8 cellular contexts compared by ENCODE assay signal in the genomic region with DNA sequence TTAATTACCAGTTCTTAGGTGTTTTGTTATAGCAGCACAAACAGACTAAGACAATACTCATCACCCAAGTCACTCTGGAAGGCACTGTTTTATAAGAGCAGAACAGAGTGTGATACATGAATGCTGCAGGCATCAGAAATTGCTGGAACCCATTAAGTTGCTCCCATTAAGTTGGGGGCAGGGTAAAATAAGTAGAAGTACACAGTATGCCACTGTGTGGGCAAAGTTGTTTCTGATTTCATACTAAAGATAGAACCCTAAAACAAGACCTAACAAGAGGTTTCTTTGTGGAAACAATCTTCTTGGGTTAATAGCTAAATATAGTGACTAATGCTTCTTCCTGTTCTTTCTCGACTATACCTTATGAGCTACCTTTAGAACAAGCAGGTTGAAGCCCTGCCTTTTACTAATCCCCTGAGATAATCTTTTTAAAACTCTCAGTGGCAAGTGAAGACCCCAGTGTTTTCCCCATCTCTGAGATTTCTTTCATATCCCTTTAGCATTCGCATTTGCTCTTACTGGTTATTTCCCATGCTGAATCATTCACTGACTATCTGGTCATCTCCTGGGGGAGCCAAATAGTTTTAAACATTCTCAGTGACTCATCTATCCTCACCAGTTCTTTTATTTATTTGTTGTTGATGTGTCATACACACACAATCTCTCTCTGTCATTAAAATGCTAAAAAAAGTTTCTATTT. TPM values are rescaled to one million over a fixed set of nuclear protein-coding genes. Genes with fewer than 3 reads are reported as not detected.
DNase-seq lines count a peak whose midpoint lies in the region; ATAC-seq and TF ChIP-seq lines count a peak whose summit lies in the region.

No MANE protein-coding gene starts in this region.

- H3K36me3 ChIP-seq in ACC112 (ENCODE audit: insufficient read depth, low read length) (no peaks in the 10 kb centered on the region), left ventricle myocardium inferior (no peaks in the 10 kb centered on the region)

- no peaks in the 10 kb centered on the region for H3K27me3 ChIP-seq in ACC112 (ENCODE audit: insufficient read depth, low read length)
- H3K27me3 ChIP-seq in left ventricle myocardium inferior (ENCODE audit: low read depth): no peaks in the 10 kb centered on the region

- ATAC-seq in GM19397 (IDR thresholded peaks at IDR 0.05; ENCODE audit: unreplicated experiment) (peak; percentile 74), HG03432 (IDR thresholded peaks at IDR 0.05; ENCODE audit: unreplicated experiment) (peak; percentile 82)

- H3K27ac ChIP-seq in ACC112 (ENCODE audit: low read depth, low read length): peak overlapping the region; percentile 95
- H3K27ac ChIP-seq in left ventricle myocardium inferior (replicated peaks): no peak overlapping the region

- no peak overlapping the region for H2AFZ ChIP-seq in ACC112 (ENCODE audit: low read length, unreplicated experiment)

- H3K4me3 ChIP-seq in ACC112 (ENCODE audit: low read depth, low read length): peak overlapping the region; percentile 11; the same call in 1 of the 2 replicates
- no peak overlapping the region for H3K4me3 ChIP-seq in left ventricle myocardium inferior

- no peak for TF ChIP-seq CTCF in left ventricle myocardium inferior (IDR thresholded peaks at IDR 0.05; ENCODE audit: borderline replicate concordance)

- intact Hi-C loops in left ventricle myocardium inferior (cut with micrococcal nuclease): no loop called here

- DNase-seq in dermis blood vessel endothelial cell (peak; percentile 64), stromal cell of bone marrow (ENCODE audit: low read depth) (peak; percentile 95), ureter (ENCODE audit: low spot score) (no peak), HK-2 (ENCODE audit: unreplicated experiment) (no peak), left ventricle myocardium inferior (no peak)

- H3K79me2 ChIP-seq in ACC112 (ENCODE audit: control insufficient read depth, insufficient read depth, low read length, unreplicated experiment): no peaks in the 10 kb centered on the region

- H3K4me1 ChIP-seq in ACC112 (ENCODE audit: control insufficient read depth, insufficient read depth, low read length, unreplicated experiment) (peaks cover 37% of the 10 kb centered on the region), left ventricle myocardium inferior (no peaks in the 10 kb centered on the region)

- H3K9me3 ChIP-seq in left ventricle myocardium inferior (replicated peaks): peaks cover 3% of the 10 kb centered on the region

RNA-seq across cellular contexts. Expression of a gene that starts 52.3 kb away (rescaled TPM):
- 83.3 and 93.6 TPM in 2 replicates for total RNA-seq in dermis blood vessel endothelial cell
- 39.5 TPM for total RNA-seq in ureter
- total RNA-seq in left ventricle myocardium inferior: 16.6 TPM

RNA-seq across cellular contexts. Expression of a gene that starts 52.4 kb away (rescaled TPM):
- 11.9 and 14.8 TPM in 2 replicates for total RNA-seq in dermis blood vessel endothelial cell
- total RNA-seq in ureter: 18.7 TPM
- total RNA-seq in left ventricle myocardium inferior: 46.4 TPM

Comparison
In these comparisons a context has a peak if more than half of its experiments do, and no peak if none do; other contexts are left out.
1. DNase-seq: peak in dermis blood vessel endothelial cell (single experiment) and stromal cell of bone marrow (single experiment); none in ureter (single experiment), HK-2 (single experiment) and left ventricle myocardium inferior (single experiment).